ENCODE assay signal across 1 cellular context in the genomic region with DNA sequence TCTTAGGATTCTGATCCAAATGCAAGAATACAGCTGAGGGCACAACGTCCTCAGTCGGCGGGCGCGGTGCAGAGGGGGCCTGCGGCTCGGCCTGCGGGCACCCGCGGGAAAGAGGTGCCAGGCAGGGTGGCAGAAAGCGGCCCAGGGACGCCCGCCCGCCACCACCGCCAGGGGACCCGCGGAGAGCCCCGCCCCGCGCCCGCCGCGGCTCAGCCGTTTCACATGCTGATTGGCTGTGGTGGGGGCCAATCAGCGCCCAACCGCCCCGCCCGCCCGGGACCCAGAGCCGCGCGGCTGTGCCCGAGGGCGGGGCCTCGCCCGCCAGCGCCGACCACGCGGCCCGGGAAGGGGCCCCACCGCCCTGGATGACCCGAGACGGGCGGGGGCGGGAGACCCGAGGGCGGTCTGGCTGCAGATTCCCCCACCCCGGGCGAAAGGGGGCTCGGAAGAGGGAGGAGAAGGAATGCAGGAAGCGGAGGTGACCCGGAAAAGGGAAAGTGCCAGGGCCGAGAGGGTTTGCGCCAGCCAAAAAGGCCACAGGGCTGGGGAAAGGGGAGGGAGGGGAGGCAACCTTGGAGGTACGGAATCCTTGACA.
TF ChIP-seq lines count a peak whose summit lies in the region.

No MANE protein-coding gene starts in this region.

TF ChIP-seq in GM12878, 131 proteins besides CTCF, POLR2A, EP300 and RAD21 (continued from another document and continues in another):
- TF ChIP-seq NFYA (IDR thresholded peaks at IDR 0.05; ENCODE audit: borderline replicate concordance, low read depth, low read length), result no peak
- no peak for TF ChIP-seq RUNX3 (IDR thresholded peaks at IDR 0.05; ENCODE audit: low read length)
- TF ChIP-seq POLR2AphosphoS2 (IDR thresholded peaks at IDR 0.05; ENCODE audit: low read depth, low read length), result 0 out of 2 replicates have a peak, but pooled peaks have one; percentile 32
- TF ChIP-seq RFX5 (IDR thresholded peaks at IDR 0.05; ENCODE audit: low read depth, low read length), result no peak
- peak; percentile 60 for TF ChIP-seq LARP7 (IDR thresholded peaks at IDR 0.05)
- TF ChIP-seq, protein P1, sequence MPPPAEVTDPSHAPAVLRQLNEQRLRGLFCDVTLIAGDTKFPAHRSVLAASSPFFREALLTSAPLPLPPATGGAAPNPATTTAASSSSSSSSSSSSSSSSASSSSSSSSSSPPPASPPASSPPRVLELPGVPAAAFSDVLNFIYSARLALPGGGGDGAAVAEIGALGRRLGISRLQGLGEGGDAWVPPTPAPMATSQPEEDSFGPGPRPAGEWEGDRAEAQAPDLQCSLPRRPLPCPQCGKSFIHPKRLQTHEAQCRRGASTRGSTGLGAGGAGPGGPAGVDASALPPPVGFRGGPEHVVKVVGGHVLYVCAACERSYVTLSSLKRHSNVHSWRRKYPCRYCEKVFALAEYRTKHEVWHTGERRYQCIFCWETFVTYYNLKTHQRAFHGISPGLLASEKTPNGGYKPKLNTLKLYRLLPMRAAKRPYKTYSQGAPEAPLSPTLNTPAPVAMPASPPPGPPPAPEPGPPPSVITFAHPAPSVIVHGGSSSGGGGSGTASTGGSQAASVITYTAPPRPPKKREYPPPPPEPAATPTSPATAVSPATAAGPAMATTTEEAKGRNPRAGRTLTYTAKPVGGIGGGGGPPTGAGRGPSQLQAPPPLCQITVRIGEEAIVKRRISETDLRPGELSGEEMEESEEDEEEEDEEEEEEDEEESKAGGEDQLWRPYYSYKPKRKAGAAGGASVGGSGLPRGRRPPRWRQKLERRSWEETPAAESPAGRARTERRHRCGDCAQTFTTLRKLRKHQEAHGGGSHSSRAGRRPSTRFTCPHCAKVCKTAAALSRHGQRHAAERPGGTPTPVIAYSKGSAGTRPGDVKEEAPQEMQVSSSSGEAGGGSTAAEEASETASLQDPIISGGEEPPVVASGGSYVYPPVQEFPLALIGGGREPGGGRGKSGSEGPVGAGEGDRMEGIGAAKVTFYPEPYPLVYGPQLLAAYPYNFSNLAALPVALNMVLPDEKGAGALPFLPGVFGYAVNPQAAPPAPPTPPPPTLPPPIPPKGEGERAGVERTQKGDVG (CRISPR knock-in tag; IDR thresholded peaks at IDR 0.05), result no peak
- TF ChIP-seq, protein P2, sequence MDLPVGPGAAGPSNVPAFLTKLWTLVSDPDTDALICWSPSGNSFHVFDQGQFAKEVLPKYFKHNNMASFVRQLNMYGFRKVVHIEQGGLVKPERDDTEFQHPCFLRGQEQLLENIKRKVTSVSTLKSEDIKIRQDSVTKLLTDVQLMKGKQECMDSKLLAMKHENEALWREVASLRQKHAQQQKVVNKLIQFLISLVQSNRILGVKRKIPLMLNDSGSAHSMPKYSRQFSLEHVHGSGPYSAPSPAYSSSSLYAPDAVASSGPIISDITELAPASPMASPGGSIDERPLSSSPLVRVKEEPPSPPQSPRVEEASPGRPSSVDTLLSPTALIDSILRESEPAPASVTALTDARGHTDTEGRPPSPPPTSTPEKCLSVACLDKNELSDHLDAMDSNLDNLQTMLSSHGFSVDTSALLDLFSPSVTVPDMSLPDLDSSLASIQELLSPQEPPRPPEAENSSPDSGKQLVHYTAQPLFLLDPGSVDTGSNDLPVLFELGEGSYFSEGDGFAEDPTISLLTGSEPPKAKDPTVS (IDR thresholded peaks at IDR 0.05; ENCODE audit: low read depth, low read length), result no peak
- TF ChIP-seq, protein P3, sequence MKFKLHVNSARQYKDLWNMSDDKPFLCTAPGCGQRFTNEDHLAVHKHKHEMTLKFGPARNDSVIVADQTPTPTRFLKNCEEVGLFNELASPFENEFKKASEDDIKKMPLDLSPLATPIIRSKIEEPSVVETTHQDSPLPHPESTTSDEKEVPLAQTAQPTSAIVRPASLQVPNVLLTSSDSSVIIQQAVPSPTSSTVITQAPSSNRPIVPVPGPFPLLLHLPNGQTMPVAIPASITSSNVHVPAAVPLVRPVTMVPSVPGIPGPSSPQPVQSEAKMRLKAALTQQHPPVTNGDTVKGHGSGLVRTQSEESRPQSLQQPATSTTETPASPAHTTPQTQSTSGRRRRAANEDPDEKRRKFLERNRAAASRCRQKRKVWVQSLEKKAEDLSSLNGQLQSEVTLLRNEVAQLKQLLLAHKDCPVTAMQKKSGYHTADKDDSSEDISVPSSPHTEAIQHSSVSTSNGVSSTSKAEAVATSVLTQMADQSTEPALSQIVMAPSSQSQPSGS (IDR thresholded peaks at IDR 0.05; ENCODE audit: low read length), result no peak
- no peak for TF ChIP-seq KAT2A (conservative IDR thresholded peaks at IDR 0.05; ENCODE audit: control insufficient read depth, low read depth, low read length)
- TF ChIP-seq, protein P4, sequence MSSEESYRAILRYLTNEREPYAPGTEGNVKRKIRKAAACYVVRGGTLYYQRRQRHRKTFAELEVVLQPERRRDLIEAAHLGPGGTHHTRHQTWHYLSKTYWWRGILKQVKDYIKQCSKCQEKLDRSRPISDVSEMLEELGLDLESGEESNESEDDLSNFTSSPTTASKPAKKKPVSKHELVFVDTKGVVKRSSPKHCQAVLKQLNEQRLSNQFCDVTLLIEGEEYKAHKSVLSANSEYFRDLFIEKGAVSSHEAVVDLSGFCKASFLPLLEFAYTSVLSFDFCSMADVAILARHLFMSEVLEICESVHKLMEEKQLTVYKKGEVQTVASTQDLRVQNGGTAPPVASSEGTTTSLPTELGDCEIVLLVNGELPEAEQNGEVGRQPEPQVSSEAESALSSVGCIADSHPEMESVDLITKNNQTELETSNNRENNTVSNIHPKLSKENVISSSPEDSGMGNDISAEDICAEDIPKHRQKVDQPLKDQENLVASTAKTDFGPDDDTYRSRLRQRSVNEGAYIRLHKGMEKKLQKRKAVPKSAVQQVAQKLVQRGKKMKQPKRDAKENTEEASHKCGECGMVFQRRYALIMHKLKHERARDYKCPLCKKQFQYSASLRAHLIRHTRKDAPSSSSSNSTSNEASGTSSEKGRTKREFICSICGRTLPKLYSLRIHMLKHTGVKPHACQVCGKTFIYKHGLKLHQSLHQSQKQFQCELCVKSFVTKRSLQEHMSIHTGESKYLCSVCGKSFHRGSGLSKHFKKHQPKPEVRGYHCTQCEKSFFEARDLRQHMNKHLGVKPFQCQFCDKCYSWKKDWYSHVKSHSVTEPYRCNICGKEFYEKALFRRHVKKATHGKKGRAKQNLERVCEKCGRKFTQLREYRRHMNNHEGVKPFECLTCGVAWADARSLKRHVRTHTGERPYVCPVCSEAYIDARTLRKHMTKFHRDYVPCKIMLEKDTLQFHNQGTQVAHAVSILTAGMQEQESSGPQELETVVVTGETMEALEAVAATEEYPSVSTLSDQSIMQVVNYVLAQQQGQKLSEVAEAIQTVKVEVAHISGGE (CRISPR knock-in tag; IDR thresholded peaks at IDR 0.05), result no peak
- no peak for TF ChIP-seq RBBP5 (conservative IDR thresholded peaks at IDR 0.05)
- TF ChIP-seq BCL11A (IDR thresholded peaks at IDR 0.05; ENCODE audit: low read depth, low read length), result no peak
- peak; percentile 67 for TF ChIP-seq EED (IDR thresholded peaks at IDR 0.05; ENCODE audit: low read depth)
- TF ChIP-seq, protein P5, sequence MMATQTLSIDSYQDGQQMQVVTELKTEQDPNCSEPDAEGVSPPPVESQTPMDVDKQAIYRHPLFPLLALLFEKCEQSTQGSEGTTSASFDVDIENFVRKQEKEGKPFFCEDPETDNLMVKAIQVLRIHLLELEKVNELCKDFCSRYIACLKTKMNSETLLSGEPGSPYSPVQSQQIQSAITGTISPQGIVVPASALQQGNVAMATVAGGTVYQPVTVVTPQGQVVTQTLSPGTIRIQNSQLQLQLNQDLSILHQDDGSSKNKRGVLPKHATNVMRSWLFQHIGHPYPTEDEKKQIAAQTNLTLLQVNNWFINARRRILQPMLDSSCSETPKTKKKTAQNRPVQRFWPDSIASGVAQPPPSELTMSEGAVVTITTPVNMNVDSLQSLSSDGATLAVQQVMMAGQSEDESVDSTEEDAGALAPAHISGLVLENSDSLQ (IDR thresholded peaks at IDR 0.05), result peak; percentile 75
- TF ChIP-seq, protein P6, sequence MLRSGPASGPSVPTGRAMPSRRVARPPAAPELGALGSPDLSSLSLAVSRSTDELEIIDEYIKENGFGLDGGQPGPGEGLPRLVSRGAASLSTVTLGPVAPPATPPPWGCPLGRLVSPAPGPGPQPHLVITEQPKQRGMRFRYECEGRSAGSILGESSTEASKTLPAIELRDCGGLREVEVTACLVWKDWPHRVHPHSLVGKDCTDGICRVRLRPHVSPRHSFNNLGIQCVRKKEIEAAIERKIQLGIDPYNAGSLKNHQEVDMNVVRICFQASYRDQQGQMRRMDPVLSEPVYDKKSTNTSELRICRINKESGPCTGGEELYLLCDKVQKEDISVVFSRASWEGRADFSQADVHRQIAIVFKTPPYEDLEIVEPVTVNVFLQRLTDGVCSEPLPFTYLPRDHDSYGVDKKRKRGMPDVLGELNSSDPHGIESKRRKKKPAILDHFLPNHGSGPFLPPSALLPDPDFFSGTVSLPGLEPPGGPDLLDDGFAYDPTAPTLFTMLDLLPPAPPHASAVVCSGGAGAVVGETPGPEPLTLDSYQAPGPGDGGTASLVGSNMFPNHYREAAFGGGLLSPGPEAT (IDR thresholded peaks at IDR 0.05; ENCODE audit: low read depth), result no peak
- TF ChIP-seq, protein P7, sequence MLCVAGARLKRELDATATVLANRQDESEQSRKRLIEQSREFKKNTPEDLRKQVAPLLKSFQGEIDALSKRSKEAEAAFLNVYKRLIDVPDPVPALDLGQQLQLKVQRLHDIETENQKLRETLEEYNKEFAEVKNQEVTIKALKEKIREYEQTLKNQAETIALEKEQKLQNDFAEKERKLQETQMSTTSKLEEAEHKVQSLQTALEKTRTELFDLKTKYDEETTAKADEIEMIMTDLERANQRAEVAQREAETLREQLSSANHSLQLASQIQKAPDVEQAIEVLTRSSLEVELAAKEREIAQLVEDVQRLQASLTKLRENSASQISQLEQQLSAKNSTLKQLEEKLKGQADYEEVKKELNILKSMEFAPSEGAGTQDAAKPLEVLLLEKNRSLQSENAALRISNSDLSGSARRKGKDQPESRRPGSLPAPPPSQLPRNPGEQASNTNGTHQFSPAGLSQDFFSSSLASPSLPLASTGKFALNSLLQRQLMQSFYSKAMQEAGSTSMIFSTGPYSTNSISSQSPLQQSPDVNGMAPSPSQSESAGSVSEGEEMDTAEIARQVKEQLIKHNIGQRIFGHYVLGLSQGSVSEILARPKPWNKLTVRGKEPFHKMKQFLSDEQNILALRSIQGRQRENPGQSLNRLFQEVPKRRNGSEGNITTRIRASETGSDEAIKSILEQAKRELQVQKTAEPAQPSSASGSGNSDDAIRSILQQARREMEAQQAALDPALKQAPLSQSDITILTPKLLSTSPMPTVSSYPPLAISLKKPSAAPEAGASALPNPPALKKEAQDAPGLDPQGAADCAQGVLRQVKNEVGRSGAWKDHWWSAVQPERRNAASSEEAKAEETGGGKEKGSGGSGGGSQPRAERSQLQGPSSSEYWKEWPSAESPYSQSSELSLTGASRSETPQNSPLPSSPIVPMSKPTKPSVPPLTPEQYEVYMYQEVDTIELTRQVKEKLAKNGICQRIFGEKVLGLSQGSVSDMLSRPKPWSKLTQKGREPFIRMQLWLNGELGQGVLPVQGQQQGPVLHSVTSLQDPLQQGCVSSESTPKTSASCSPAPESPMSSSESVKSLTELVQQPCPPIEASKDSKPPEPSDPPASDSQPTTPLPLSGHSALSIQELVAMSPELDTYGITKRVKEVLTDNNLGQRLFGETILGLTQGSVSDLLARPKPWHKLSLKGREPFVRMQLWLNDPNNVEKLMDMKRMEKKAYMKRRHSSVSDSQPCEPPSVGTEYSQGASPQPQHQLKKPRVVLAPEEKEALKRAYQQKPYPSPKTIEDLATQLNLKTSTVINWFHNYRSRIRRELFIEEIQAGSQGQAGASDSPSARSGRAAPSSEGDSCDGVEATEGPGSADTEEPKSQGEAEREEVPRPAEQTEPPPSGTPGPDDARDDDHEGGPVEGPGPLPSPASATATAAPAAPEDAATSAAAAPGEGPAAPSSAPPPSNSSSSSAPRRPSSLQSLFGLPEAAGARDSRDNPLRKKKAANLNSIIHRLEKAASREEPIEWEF (IDR thresholded peaks at IDR 0.05; ENCODE audit: insufficient replicate concordance, low read depth, low read length), result no peak
- TF ChIP-seq NFXL1 (IDR thresholded peaks at IDR 0.05; ENCODE audit: borderline replicate concordance), result no peak
- TF ChIP-seq ZSCAN29 (IDR thresholded peaks at IDR 0.05), result no peak
- TF ChIP-seq TCF12 (IDR thresholded peaks at IDR 0.05; ENCODE audit: low read depth, low read length), result no peak
- TF ChIP-seq BACH1 (IDR thresholded peaks at IDR 0.05; ENCODE audit: borderline replicate concordance), result peak; percentile 59; the same call in 1 of the 2 replicates
- 0 out of 3 replicates have a peak, but pooled peaks have one; percentile 6 for TF ChIP-seq POU2F2 (IDR thresholded peaks at IDR 0.05; ENCODE audit: borderline replicate concordance, low read depth, low read length)
- no peak for TF ChIP-seq SREBF2 (IDR thresholded peaks at IDR 0.05; ENCODE audit: low read length)
- no peak for TF ChIP-seq PAX8 (IDR thresholded peaks at IDR 0.05)
- TF ChIP-seq SP1 (IDR thresholded peaks at IDR 0.05; ENCODE audit: low read depth, low read length), result peak; percentile 15
- TF ChIP-seq MTA2 (IDR thresholded peaks at IDR 0.05; ENCODE audit: low read depth), result no peak
- TF ChIP-seq ATF7 (IDR thresholded peaks at IDR 0.05; ENCODE audit: low read depth), result peak; percentile 51; the same call in 1 of the 2 replicates
- peak; percentile 84 for TF ChIP-seq IKZF1 (conservative IDR thresholded peaks at IDR 0.05)
- TF ChIP-seq, protein P8, sequence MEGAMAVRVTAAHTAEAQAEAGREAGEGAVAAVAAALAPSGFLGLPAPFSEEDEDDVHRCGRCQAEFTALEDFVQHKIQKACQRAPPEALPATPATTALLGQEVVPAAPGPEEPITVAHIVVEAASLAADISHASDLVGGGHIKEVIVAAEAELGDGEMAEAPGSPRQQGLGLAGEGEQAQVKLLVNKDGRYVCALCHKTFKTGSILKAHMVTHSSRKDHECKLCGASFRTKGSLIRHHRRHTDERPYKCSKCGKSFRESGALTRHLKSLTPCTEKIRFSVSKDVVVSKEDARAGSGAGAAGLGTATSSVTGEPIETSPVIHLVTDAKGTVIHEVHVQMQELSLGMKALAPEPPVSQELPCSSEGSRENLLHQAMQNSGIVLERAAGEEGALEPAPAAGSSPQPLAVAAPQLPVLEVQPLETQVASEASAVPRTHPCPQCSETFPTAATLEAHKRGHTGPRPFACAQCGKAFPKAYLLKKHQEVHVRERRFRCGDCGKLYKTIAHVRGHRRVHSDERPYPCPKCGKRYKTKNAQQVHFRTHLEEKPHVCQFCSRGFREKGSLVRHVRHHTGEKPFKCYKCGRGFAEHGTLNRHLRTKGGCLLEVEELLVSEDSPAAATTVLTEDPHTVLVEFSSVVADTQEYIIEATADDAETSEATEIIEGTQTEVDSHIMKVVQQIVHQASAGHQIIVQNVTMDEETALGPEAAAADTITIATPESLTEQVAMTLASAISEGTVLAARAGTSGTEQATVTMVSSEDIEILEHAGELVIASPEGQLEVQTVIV (IDR thresholded peaks at IDR 0.05; ENCODE audit: borderline replicate concordance, partially characterized antibody), result peak; percentile 29
- TF ChIP-seq POLR2AphosphoS5 (IDR thresholded peaks at IDR 0.05; ENCODE audit: low read length), result no peak
- no peak; a peak in 1 of 4 replicates for TF ChIP-seq ETV6 (conservative IDR thresholded peaks at IDR 0.05 in 1 of 2, IDR thresholded peaks at IDR 0.05 in 1 of 2; ENCODE audit: borderline replicate concordance in 1 of 2, low read depth in 1 of 2)
- TF ChIP-seq, protein P9, sequence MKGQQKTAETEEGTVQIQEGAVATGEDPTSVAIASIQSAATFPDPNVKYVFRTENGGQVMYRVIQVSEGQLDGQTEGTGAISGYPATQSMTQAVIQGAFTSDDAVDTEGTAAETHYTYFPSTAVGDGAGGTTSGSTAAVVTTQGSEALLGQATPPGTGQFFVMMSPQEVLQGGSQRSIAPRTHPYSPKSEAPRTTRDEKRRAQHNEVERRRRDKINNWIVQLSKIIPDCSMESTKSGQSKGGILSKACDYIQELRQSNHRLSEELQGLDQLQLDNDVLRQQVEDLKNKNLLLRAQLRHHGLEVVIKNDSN (IDR thresholded peaks at IDR 0.05; ENCODE audit: borderline replicate concordance, extremely low read length, insufficient read depth, low read depth, low read length), result peak; percentile 24
